ENCODE assay signal across 25 cellular contexts in genomic region chr2:8203354-8203753, GRCh38.
DNase-seq lines count a peak whose midpoint lies in the region; ATAC-seq and TF ChIP-seq lines count a peak whose summit lies in the region.
"Had no signal": no experiment of that assay in that cellular context is flagged by ENCODE, and none has a peak within 500 bp of the region (broad histone marks: within the 10 kb centered on the region; RNA-seq: fewer than 3 reads in every experiment).

No MANE protein-coding gene starts in this region.

- H3K4me2 ChIP-seq in PC-9 = no peak overlapping the region
- no peak overlapping the region for H3K4me2 ChIP-seq in mammary epithelial cell (ENCODE audit: insufficient read depth, low read depth, low read length)
- H3K4me2 ChIP-seq: GM23338 had no signal

- no TSS peak for BruUV-seq in PC-9 (replicated peaks; lab: Mats Ljungman, UMichigan)
- BruUV-seq in mammary epithelial cell (replicated peaks; lab: Mats Ljungman, UMichigan) = no TSS peak

- no peaks in the 10 kb centered on the region for H3F3A ChIP-seq in PC-9 (ENCODE audit: insufficient read depth, low read depth)

- H3K9me3 ChIP-seq in PC-9 (ENCODE audit: insufficient read depth, low read depth) (no peaks in the 10 kb centered on the region; the same call in 1 of the 2 replicates), mammary epithelial cell (replicated peaks; ENCODE audit: insufficient read depth, low read length) (no peaks in the 10 kb centered on the region), psoas muscle (peaks cover 12% of the 10 kb centered on the region)

- H3K79me2 ChIP-seq in PC-9 (ENCODE audit: low read depth) (no peaks in the 10 kb centered on the region), mammary epithelial cell (ENCODE audit: insufficient read depth, low read length) (no peaks in the 10 kb centered on the region)
- H3K79me2 ChIP-seq: parathyroid adenoma had no signal

- POLR2A ChIA-PET in PC-9 (lab: Charles Lee; ENCODE audit: unreplicated experiment) = no interaction called here

- H3K36me3 ChIP-seq in PC-9 (ENCODE audit: low read depth) = no peaks in the 10 kb centered on the region
- no peaks in the 10 kb centered on the region for H3K36me3 ChIP-seq in mammary epithelial cell (ENCODE audit: insufficient read depth, low read length)
- H3K36me3 ChIP-seq in psoas muscle (ENCODE audit: insufficient read depth in 1 of 2, low read depth in 1 of 2) = no peaks in the 10 kb centered on the region
- H3K36me3 ChIP-seq: adrenal gland, breast epithelium, tibial artery had no signal

- 0 out of 2 replicates have a peak overlapping the region, but pooled peaks have one; percentile 30 for H2AFZ ChIP-seq in PC-9
- no peak overlapping the region for H2AFZ ChIP-seq in mammary epithelial cell (ENCODE audit: low read depth, low read length)
- H2AFZ ChIP-seq: GM23338, parathyroid adenoma had no signal

- H3K4me3 ChIP-seq in PC-9 (no peak overlapping the region), coronary artery (peak overlapping the region; percentile 62), mammary epithelial cell (replicated peaks in 1 of 3; ENCODE audit: insufficient read depth in 1 of 3, low read depth in 2 of 3, low read length in 3 of 3) (no peak overlapping the region), psoas muscle (no peak overlapping the region)
- H3K4me3 ChIP-seq: adrenal gland, breast epithelium, GM23338, tibial artery had no signal

- dilution Hi-C loops in mammary epithelial cell (cut with HindIII; ENCODE audit: low sequenced_read_pairs) = no loop called here

- no peaks in the 10 kb centered on the region for H4K20me1 ChIP-seq in PC-9 (ENCODE audit: insufficient read depth)
- H4K20me1 ChIP-seq in mammary epithelial cell (ENCODE audit: insufficient read depth, low read length) = no peaks in the 10 kb centered on the region

- intact Hi-C loops in PC-9 (cut with micrococcal nuclease; ENCODE audit: unreplicated experiment) (no loop called here), mammary epithelial cell (cut with micrococcal nuclease) (no loop called here), psoas muscle (cut with DNase I) (no loop called here)

- H3K9me2 ChIP-seq in PC-9 (ENCODE audit: insufficient read depth) = no peaks in the 10 kb centered on the region

- peak; percentile 41 for ATAC-seq in omental fat pad (ENCODE audit: low FRiP score)
- no peak for ATAC-seq in psoas muscle
- ATAC-seq: GM23338, T-helper 17 cell had no signal

- CTCF ChIA-PET in PC-9 (lab: Charles Lee) (no interaction called here), mammary epithelial cell (lab: Charles Lee; ENCODE audit: low non-redundant PET) (no interaction called here)

- WGBS in mammary epithelial cell (ENCODE audit: low coverage, missing lambda C conversion rate) = 83% methylated on average over 15 of the region's 18 CpGs
- 74 to 86% (median 76%) methylated on average over 18 of the region's 18 CpGs for WGBS in psoas muscle, 3 donors

- in situ Hi-C loops in mammary epithelial cell (cut with MboI; ENCODE audit: low sequenced_read_pairs in 2 of 2) = no loop called here

- H3K27ac ChIP-seq in PC-9 = no peak overlapping the region
- no peak overlapping the region for H3K27ac ChIP-seq in coronary artery
- no peak overlapping the region for H3K27ac ChIP-seq in mammary epithelial cell (ENCODE audit: insufficient read depth, low read depth, low read length)
- no peak overlapping the region for H3K27ac ChIP-seq in psoas muscle
- H3K27ac ChIP-seq: adrenal gland, breast epithelium, tibial artery had no signal

- no peak for TF ChIP-seq CTCF in PC-9 (conservative IDR thresholded peaks at IDR 0.05)
- no peak for TF ChIP-seq CTCF in coronary artery (IDR thresholded peaks at IDR 0.05)
- TF ChIP-seq CTCF in omental fat pad (IDR thresholded peaks at IDR 0.05) = no peak
- no peak for TF ChIP-seq CTCF in mammary epithelial cell (conservative IDR thresholded peaks at IDR 0.05 in 1 of 2, IDR thresholded peaks at IDR 0.05 in 1 of 2; ENCODE audit: extremely low read depth in 1 of 2, insufficient read depth in 1 of 2, low read depth in 1 of 2, low read length in 2 of 2)
- no peak for TF ChIP-seq CTCF in psoas muscle (IDR thresholded peaks at IDR 0.05)

- peak; percentile 45 for DNase-seq in GM03348 (ENCODE audit: low spot score)
- no peak for DNase-seq in PC-9
- DNase-seq in coronary artery (ENCODE audit: low spot score) = no peak
- no peak for DNase-seq in omental fat pad (ENCODE audit: low spot score)
- no peak for DNase-seq in GDM1 (lab: John Stamatoyannopoulos, UW)
- DNase-seq in mammary epithelial cell = no peak
- DNase-seq in psoas muscle = no peak
- DNase-seq in stimulated activated CD4-positive, alpha-beta T cell treated with anti-CD3 and anti-CD28 coated beads, Interleukin-4, amount 100 ng/mL, for 24 hours = no peak
- DNase-seq: activated B cell treated with CpG ODN at 0.5 μM for 24 hours; activated CD4-positive, alpha-beta memory T cell treated with anti-CD3 and anti-CD28 coated beads, Interleukin-2, amount 10 ng/mL, durations not matched to agents 7 days and 5 days; adrenal gland; DND-41; erythroblast; kidney glomerular epithelial cell; mesendoderm; naive B cell; NCI-H2029; NCI-H524 treated with DMSO at 0.1 percent for 48 hours; SIG-M5; stimulated activated naive CD4-positive, alpha-beta T cell treated with Interleukin-2 at 50 U/mL for 16 hours; T-helper 17 cell; tibial artery had no signal

- H3K9ac ChIP-seq in mammary epithelial cell (ENCODE audit: insufficient read depth, low read length) = no peak overlapping the region

- H3K4me1 ChIP-seq in PC-9 (replicated peaks; ENCODE audit: insufficient read depth) (no peaks in the 10 kb centered on the region), mammary epithelial cell (ENCODE audit: insufficient read depth, low read length) (no peaks in the 10 kb centered on the region), psoas muscle (no peaks in the 10 kb centered on the region)
- H3K4me1 ChIP-seq: adrenal gland, breast epithelium, tibial artery had no signal

- H3K27me3 ChIP-seq in PC-9 (ENCODE audit: insufficient read depth, low read depth) = peaks cover 32% of the 10 kb centered on the region
- H3K27me3 ChIP-seq in mammary epithelial cell (ENCODE audit: insufficient read depth, low read length) = no peaks in the 10 kb centered on the region
- H3K27me3 ChIP-seq in psoas muscle (ENCODE audit: insufficient read depth in 3 of 3, low read length in 2 of 3) = no peaks in the 10 kb centered on the region
- H3K27me3 ChIP-seq: adrenal gland, breast epithelium, tibial artery had no signal
